In genomic region chr19:7294571-7295212, GRCh38 we compare ENCODE assay signal across 8 cellular contexts. TPM values are rescaled to one million over a fixed set of nuclear protein-coding genes. Genes with fewer than 3 reads are reported as not detected.
A peak's percentile ranks its signal among the peaks of the same experiment; 100 is the strongest.
DNase-seq lines count a peak whose midpoint lies in the region; TF ChIP-seq lines count a peak whose summit lies in the region.

No MANE protein-coding gene starts in this region.

- TF ChIP-seq EP300 in Ishikawa (IDR thresholded peaks at IDR 0.05; ENCODE audit: borderline replicate concordance), result no peak

- peak overlapping the region; percentile 28 for H3K9ac ChIP-seq in smooth muscle cell (ENCODE audit: low read depth)

- DNase-seq in AG04449 (ENCODE audit: low read depth, low spot score) (no peak), GM13976 (ENCODE audit: low spot score) (peak; percentile 81), RPMI8226 (peak; percentile 91), cerebellum (ENCODE audit: low spot score) (peak; percentile 56), kidney epithelial cell (ENCODE audit: low read depth) (no peak), smooth muscle cell (lab: John Stamatoyannopoulos, UW; ENCODE audit: unreplicated experiment) (peak; percentile 16), COLO829 (ENCODE audit: low spot score) (no peak)

- H3K79me2 ChIP-seq in smooth muscle cell (ENCODE audit: low read depth), result no peaks in the 10 kb centered on the region

- H2AFZ ChIP-seq in smooth muscle cell (ENCODE audit: low read depth), result peak overlapping the region; percentile 91

- H3K27me3 ChIP-seq in kidney epithelial cell (ENCODE audit: control insufficient read depth, insufficient read depth, low read length), result peaks cover 5% of the 10 kb centered on the region
- no peaks in the 10 kb centered on the region for H3K27me3 ChIP-seq in smooth muscle cell (ENCODE audit: low read depth)

- POLR2A ChIA-PET in AG04449 (lab: Yijun Ruan, JAX), result interaction anchor here (1.4 kb wide), 2 partner anchors 96 to 98 kb away, joined by 9 to 10 read pairs; no protein-coding TSS in a partner anchor

- H3K9me3 ChIP-seq in smooth muscle cell (replicated peaks; ENCODE audit: low read depth), result no peaks in the 10 kb centered on the region

- H4K20me1 ChIP-seq in smooth muscle cell (ENCODE audit: low read depth), result peaks cover 7% of the 10 kb centered on the region

- peaks cover 2% of the 10 kb centered on the region for H3K4me1 ChIP-seq in smooth muscle cell (ENCODE audit: low read depth)

- TF ChIP-seq CTCF in AG04449 (IDR thresholded peaks at IDR 0.05; ENCODE audit: insufficient read depth, low read length, missing control alignments) (peak; percentile 19), GM13976 (IDR thresholded peaks at IDR 0.05; ENCODE audit: borderline replicate concordance, control extremely low read depth, extremely low read depth, insufficient read depth, missing control alignments) (peak; percentile 54), kidney epithelial cell (IDR thresholded peaks at IDR 0.05; ENCODE audit: insufficient read depth, low read length, poor library complexity, severe bottlenecking) (peak; percentile 6), smooth muscle cell (IDR thresholded peaks at IDR 0.05; ENCODE audit: borderline replicate concordance, insufficient read depth, poor library complexity, severe bottlenecking) (no peak)

- H3K4me3 ChIP-seq in AG04449 (ENCODE audit: low read depth, low read length) (peak overlapping the region; percentile 66), kidney epithelial cell (ENCODE audit: low read depth, low read length) (peak overlapping the region; percentile 60), smooth muscle cell (peak overlapping the region; percentile 95)

- peak overlapping the region; percentile 99 for H3K4me2 ChIP-seq in smooth muscle cell

- CTCF ChIA-PET in AG04449 (lab: Yijun Ruan, JAX), result interaction anchor here (1.1 kb wide), 1 partner anchor 192 kb away, joined by 5 read pairs; no protein-coding TSS in a partner anchor

- 8% methylated on average over 40 of the region's 40 CpGs for WGBS in smooth muscle cell (ENCODE audit: low lambda C conversion rate)

- peaks cover 4% of the 10 kb centered on the region for H3F3A ChIP-seq in smooth muscle cell (ENCODE audit: low read depth)

- no peak overlapping the region for H3K27ac ChIP-seq in smooth muscle cell (ENCODE audit: low read depth)

- peak; percentile 25; the same call in 1 of the 2 replicates for TF ChIP-seq RAD21 in Ishikawa (IDR thresholded peaks at IDR 0.05; ENCODE audit: low read depth)

- in situ Hi-C loops in GM13976 (cut with MboI; ENCODE audit: low sequenced_read_pairs, unreplicated experiment), result no loop called here

- H3K36me3 ChIP-seq in kidney epithelial cell (ENCODE audit: control insufficient read depth, insufficient read depth, low read length) (no peaks in the 10 kb centered on the region), smooth muscle cell (ENCODE audit: low read depth) (no peaks in the 10 kb centered on the region)

TF ChIP-seq in Ishikawa, 13 proteins besides CTCF, POLR2A, EP300 and RAD21:
- no peak for TF ChIP-seq YY1 (IDR thresholded peaks at IDR 0.05; ENCODE audit: low read depth)
- no peak for TF ChIP-seq EGR1 (IDR thresholded peaks at IDR 0.05)
- no peak for TF ChIP-seq CEBPB (IDR thresholded peaks at IDR 0.05)
- no peak for TF ChIP-seq CREB1 (IDR thresholded peaks at IDR 0.05; ENCODE audit: low read depth)
- TF ChIP-seq TEAD4 (IDR thresholded peaks at IDR 0.05), result 0 out of 2 replicates have a peak, but pooled peaks have one; percentile 1
- no peak for TF ChIP-seq REST (IDR thresholded peaks at IDR 0.05; ENCODE audit: low read depth)
- peak; percentile 58 for TF ChIP-seq USF1 (IDR thresholded peaks at IDR 0.05)
- TF ChIP-seq NFIC (IDR thresholded peaks at IDR 0.05), result no peak
- TF ChIP-seq FOXM1 (IDR thresholded peaks at IDR 0.05; ENCODE audit: borderline replicate concordance, low read depth), result no peak
- peak; percentile 53; the same call in 1 of the 2 replicates for TF ChIP-seq ZBTB7A (IDR thresholded peaks at IDR 0.05; ENCODE audit: low read depth)
- TF ChIP-seq MAX (IDR thresholded peaks at IDR 0.05), result peak; percentile 92
- TF ChIP-seq TAF1 (IDR thresholded peaks at IDR 0.05; ENCODE audit: low read depth), result no peak
- 0 out of 2 replicates have a peak, but pooled peaks have one; percentile 8 for TF ChIP-seq TCF12 (IDR thresholded peaks at IDR 0.05; ENCODE audit: low read depth)

RNA-seq across cellular contexts. Expression of gene INSR, which starts 0.5 kb away (rescaled TPM):
- total RNA-seq in cerebellum, result 51.6 TPM
- 15.5 and 23.1 TPM in 2 replicates for total RNA-seq in kidney epithelial cell
- total RNA-seq in smooth muscle cell, result 8.5 and 12.7 TPM in 2 replicates
- polyA plus RNA-seq in smooth muscle cell, result 2.8 and 3.9 TPM in 2 replicates

RNA-seq across cellular contexts. Expression of gene ARHGEF18, which starts 54.0 kb away (rescaled TPM):
- total RNA-seq in cerebellum (19.6 TPM), kidney epithelial cell (123 and 139 TPM in 2 replicates), smooth muscle cell (18.0 and 24.0 TPM in 2 replicates)
- polyA plus RNA-seq in smooth muscle cell, result 18.8 and 26.0 TPM in 2 replicates

Comparison
In these comparisons a context has a peak if more than half of its experiments do, and no peak if none do; other contexts are left out.
1. DNase-seq: peak in GM13976 (single experiment), RPMI8226 (single experiment), cerebellum (single experiment) and smooth muscle cell (single experiment); none in AG04449 (single experiment), kidney epithelial cell (single experiment) and COLO829 (single experiment).
2. Peak in every context shown above with its lines, with median percentiles within 50 percentile points of each other: H3K4me3 ChIP-seq.